Comparison of ENCODE assay signal across 12 cellular contexts in genomic region chr14:52348796-52349195, GRCh38. TPM values are rescaled to one million over a fixed set of nuclear protein-coding genes. Genes with fewer than 3 reads are reported as not detected.
DNase-seq lines count a peak whose midpoint lies in the region; ATAC-seq and TF ChIP-seq lines count a peak whose summit lies in the region.
"Had no signal": no experiment of that assay in that cellular context is flagged by ENCODE, and none has a peak within 500 bp of the region (broad histone marks: within the 10 kb centered on the region; RNA-seq: fewer than 3 reads in every experiment).

No MANE protein-coding gene starts in this region.

- H3K4me3 ChIP-seq in AG04450 (ENCODE audit: low read depth, low read length) = no peak overlapping the region
- H3K4me3 ChIP-seq in HAP-1 = no peak overlapping the region
- H3K4me3 ChIP-seq: lung had no signal

- no peaks in the 10 kb centered on the region for H3K4me1 ChIP-seq in HAP-1

- POLR2A ChIA-PET in AG04450 (lab: Yijun Ruan, JAX) = no interaction called here

- H3K9me3 ChIP-seq in AG04450 (ENCODE audit: control insufficient read depth, insufficient read depth, low read length) = no peaks in the 10 kb centered on the region
- H3K9me3 ChIP-seq in HAP-1 = no peaks in the 10 kb centered on the region
- H3K9me3 ChIP-seq: BE2C had no signal

- no peaks in the 10 kb centered on the region for H3K36me3 ChIP-seq in HAP-1 (replicated peaks)
- H3K36me3 ChIP-seq: BE2C had no signal

- peaks cover 54% of the 10 kb centered on the region for H3K4me1 Mint-ChIP-seq in HFFc6 (ENCODE audit: low read depth)

- TF ChIP-seq CTCF in AG04450 (IDR thresholded peaks at IDR 0.05; ENCODE audit: low read depth, low read length) (no peak), HFFc6 (IDR thresholded peaks at IDR 0.05) (no peak)

- H3K36me3 Mint-ChIP-seq in HFFc6 (ENCODE audit: low read depth) = peaks cover 11% of the 10 kb centered on the region; the same call in 1 of the 2 replicates

- peak overlapping the region; percentile 32; the same call in 1 of the 2 replicates for H3K4me3 Mint-ChIP-seq in HFFc6
- H3K4me3 Mint-ChIP-seq: dendritic cell treated with granulocyte-macrophage colony-stimulating factor and Interleukin-4, amounts not matched to agents 40 ng/mL and 50 ng/mL, for 4 days had no signal

- H3K27me3 ChIP-seq in AG04450 (ENCODE audit: control insufficient read depth, insufficient read depth, low read length) = no peaks in the 10 kb centered on the region
- no peaks in the 10 kb centered on the region for H3K27me3 ChIP-seq in HAP-1 (ENCODE audit: low read depth)
- H3K27me3 ChIP-seq: BE2C had no signal

- CTCF ChIA-PET in AG04450 (lab: Charles Lee) = no interaction called here

- peak overlapping the region; percentile 83 for H3K27ac Mint-ChIP-seq in HFFc6
- H3K27ac Mint-ChIP-seq: dendritic cell treated with granulocyte-macrophage colony-stimulating factor and Interleukin-4, amounts not matched to agents 40 ng/mL and 50 ng/mL, for 4 days had no signal

- peak; percentile 52 for DNase-seq in AG04450 (ENCODE audit: low read depth, low spot score)
- peak; percentile 37 for DNase-seq in HFFc6
- DNase-seq in astrocyte of the hippocampus (ENCODE audit: low read depth, low spot score) = peak; percentile 76
- peak; percentile 35 for DNase-seq in glomerular visceral epithelial cell (ENCODE audit: extremely low spot score)
- no peak for DNase-seq in SIG-M5 (lab: John Stamatoyannopoulos, UW)
- DNase-seq in HAP-1 (ENCODE audit: low spot score in 2 of 2) = no peak
- DNase-seq: activated CD4-positive, alpha-beta T cell treated with anti-CD3 and anti-CD28 coated beads, Interleukin-2, amount 50 U/mL, for 4 hours; BE2C had no signal

- H3K9me3 Mint-ChIP-seq in HFFc6 = no peaks in the 10 kb centered on the region

- in situ Hi-C loops in HAP-1 (cut with MboI; ENCODE audit: low sequenced_read_pairs) = no loop called here

- no peaks in the 10 kb centered on the region for H3K27me3 Mint-ChIP-seq in HFFc6 (ENCODE audit: insufficient read depth)

- ATAC-seq in GM18519 (IDR thresholded peaks at IDR 0.05; ENCODE audit: low FRiP score, unreplicated experiment) (no peak), GM21576 (IDR thresholded peaks at IDR 0.05; ENCODE audit: unreplicated experiment) (no peak)

- H3K27ac ChIP-seq in AG04450 (ENCODE audit: low read depth, low read length) = peak overlapping the region; percentile 42

RNA-seq across cellular contexts. Expression of gene PTGER2, which starts 34.7 kb away (rescaled TPM):
- 56.9 and 70.7 TPM in 2 replicates for polyA plus RNA-seq in AG04450 (2011; rRNA removed)
- 17.5 and 26.8 TPM in 2 replicates for polyA minus RNA-seq in AG04450 (2011; rRNA and poly(A)+ RNA removed)
- total RNA-seq in HFFc6 (2021; fragmentation: NEBNext Ultra II Directional; extraction: Animal tissue kit (Norgen Biotek cat#: 25700)) = under 1 TPM; 0.28 to 0.73 (median 0.37) TPM

Comparison
In these comparisons a context has a peak if more than half of its experiments do, and no peak if none do; other contexts are left out.
1. DNase-seq: peak in AG04450 (single experiment), HFFc6 (single experiment), astrocyte of the hippocampus (single experiment) and glomerular visceral epithelial cell (single experiment); none in SIG-M5 (single experiment) and HAP-1 (0 of 2).